ENCODE assay signal across 20 cellular contexts in the genomic region with DNA sequence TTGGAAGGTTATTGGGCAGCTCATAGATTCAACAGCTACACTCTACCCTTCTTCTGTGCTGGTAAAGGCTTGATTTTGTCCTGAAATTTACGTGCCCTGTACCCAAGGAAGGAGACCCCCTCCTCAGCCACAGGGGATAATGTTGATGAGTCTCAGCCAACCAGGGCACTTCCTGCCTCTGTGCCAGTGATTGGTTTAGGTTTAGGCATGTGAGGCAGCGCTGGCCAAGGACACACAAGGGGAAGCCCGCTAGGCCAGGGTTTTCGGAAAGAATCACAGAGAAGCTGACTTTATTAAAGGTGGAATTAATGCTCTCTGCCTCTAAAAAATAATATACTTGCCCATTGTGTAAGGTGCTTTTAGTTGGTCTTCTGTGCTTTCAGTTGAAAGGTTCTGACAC.
"Had no signal": no experiment of that assay in that cellular context is flagged by ENCODE, and none has a peak within 500 bp of the region (broad histone marks: within the 10 kb centered on the region; RNA-seq: fewer than 3 reads in every experiment).

No MANE protein-coding gene starts in this region.

- ATAC-seq: activated T-cell treated with anti-CD3 and anti-CD28 coated beads, Interleukin-2, amount 50 U/mL, for 4 hours; body of pancreas; gastroesophageal sphincter; heart left ventricle; left ventricle myocardium superior; psoas muscle; right cardiac atrium had no signal

- H3K4me3 ChIP-seq: body of pancreas, colonic mucosa, gastroesophageal sphincter, heart left ventricle, psoas muscle, tibial nerve had no signal

- H3K27ac Mint-ChIP-seq: activated CD4-positive, alpha-beta T cell treated with anti-CD3 and anti-CD28 coated beads, Interleukin-2, amount 10 ng/mL, durations not matched to agents 24 days and 14 days; activated naive CD8-positive, alpha-beta T cell; stimulated activated naive CD8-positive, alpha-beta T cell treated with anti-CD3 and anti-CD28 coated beads, Interleukin-15, Interleukin-2, amounts not matched to agents 100 ng/mL and 50 ng/mL, for 24 hours had no signal

- H3K36me3 ChIP-seq: colonic mucosa, gastroesophageal sphincter, heart left ventricle, tibial nerve had no signal

- H3K27ac ChIP-seq: body of pancreas, colonic mucosa, gastroesophageal sphincter, psoas muscle, tibial nerve had no signal

- H3K9me3 Mint-ChIP-seq: activated CD4-positive, alpha-beta T cell treated with anti-CD3 and anti-CD28 coated beads, Interleukin-2, amount 10 ng/mL, durations not matched to agents 24 days and 14 days; activated T-cell treated with anti-CD3 and anti-CD28 coated beads, Interleukin-2, amount 50 U/mL, for 4 hours; central memory CD8-positive, alpha-beta T cell; neural crest cell; stimulated activated naive CD8-positive, alpha-beta T cell treated with anti-CD3 and anti-CD28 coated beads, Interleukin-15, Interleukin-2, amounts not matched to agents 100 ng/mL and 50 ng/mL, for 24 hours had no signal

- H3K4me3 Mint-ChIP-seq: activated CD4-positive, alpha-beta T cell treated with anti-CD3 and anti-CD28 coated beads, Interleukin-2, amount 10 ng/mL, durations not matched to agents 24 days and 14 days; activated naive CD8-positive, alpha-beta T cell; activated T-cell treated with anti-CD3 and anti-CD28 coated beads, Interleukin-2, amount 50 U/mL, for 4 hours; central memory CD8-positive, alpha-beta T cell; neural crest cell; stimulated activated naive CD8-positive, alpha-beta T cell treated with anti-CD3 and anti-CD28 coated beads, Interleukin-15, Interleukin-2, amounts not matched to agents 100 ng/mL and 50 ng/mL, for 24 hours had no signal

- DNase-seq: activated CD4-positive, alpha-beta T cell treated with anti-CD3 and anti-CD28 coated beads, Interleukin-2, amount 10 ng/mL, durations not matched to agents 24 days and 14 days; activated CD8-positive, alpha-beta memory T cell treated with anti-CD3 and anti-CD28 coated beads, Interleukin-2, amount 50 U/mL, for 4 hours; activated T-cell treated with anti-CD3 and anti-CD28 coated beads, Interleukin-2, amount 50 U/mL, for 4 hours; amniotic stem cell; body of pancreas; colonic mucosa; heart left ventricle; kidney glomerular epithelial cell; left ventricle myocardium superior; psoas muscle; right cardiac atrium; stimulated activated CD4-positive, alpha-beta T cell treated with anti-CD3 and anti-CD28 coated beads, Interleukin-2, amount 100 ng/mL, for 48 hours; T-helper 1 cell; T-helper 9 cell had no signal

- H3K4me1 ChIP-seq: colonic mucosa had no signal

- H3K27me3 ChIP-seq: body of pancreas, colonic mucosa, gastroesophageal sphincter, heart left ventricle, tibial nerve had no signal

- H3K9me3 ChIP-seq: body of pancreas, colonic mucosa, gastroesophageal sphincter, heart left ventricle, psoas muscle, tibial nerve had no signal
